In the genomic region with DNA sequence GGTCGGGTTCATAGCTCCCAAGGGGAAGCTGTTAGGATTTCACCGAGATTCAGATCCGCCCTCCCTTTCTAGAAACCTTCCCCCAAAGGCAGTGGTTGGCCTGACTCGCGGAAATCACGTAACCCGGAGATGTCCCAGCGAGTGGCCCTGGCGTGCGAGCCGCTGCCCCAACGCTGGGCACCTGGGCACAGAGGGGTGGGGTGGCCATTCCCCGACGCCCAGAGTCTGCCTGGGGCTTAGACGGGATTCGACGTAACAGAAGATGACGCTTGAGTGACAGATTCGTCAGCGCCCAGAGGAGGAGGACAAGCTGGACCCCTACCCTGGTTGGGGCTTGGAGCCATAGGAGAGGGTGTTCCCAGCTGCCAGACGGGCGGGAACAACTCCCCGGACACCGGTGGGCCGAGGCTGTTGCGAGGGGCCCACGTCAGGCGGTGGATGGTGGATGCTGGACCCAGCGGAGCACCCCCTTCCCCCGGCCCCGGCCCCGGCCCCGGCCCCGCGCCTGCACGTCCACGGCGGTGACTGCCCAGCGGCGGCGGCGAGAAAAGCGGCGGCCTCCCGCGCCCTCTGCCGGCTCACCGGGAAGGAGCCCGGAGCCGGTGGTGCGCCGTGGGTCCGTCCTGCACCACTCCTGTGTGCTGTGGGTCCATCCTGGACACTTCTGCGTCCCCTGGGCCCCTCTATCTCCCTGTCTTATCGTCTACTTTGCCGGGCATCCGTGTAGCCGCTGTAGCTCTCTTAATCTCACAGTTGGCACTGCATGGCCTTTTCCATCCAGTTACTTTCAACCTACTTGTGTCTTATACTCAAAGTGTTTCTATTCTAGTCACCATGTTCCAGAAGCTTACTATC, we compare ENCODE assay signal across 8 cellular contexts. TPM values are rescaled to one million over a fixed set of nuclear protein-coding genes. Genes with fewer than 3 reads are reported as not detected.
DNase-seq lines count a peak whose midpoint lies in the region; ATAC-seq, FAIRE-seq and TF ChIP-seq lines count a peak whose summit lies in the region.

No MANE protein-coding gene starts in this region.

- ATAC-seq in upper lobe of right lung = peak; percentile 70

- no peaks in the 10 kb centered on the region for H3K27me3 ChIP-seq in keratinocyte (ENCODE audit: control insufficient read depth, extremely low read depth, insufficient read depth, low read length)
- H3K27me3 ChIP-seq in upper lobe of right lung = peaks cover 27% of the 10 kb centered on the region

- in situ Hi-C loops in astrocyte of the cerebellum (cut with HindIII; ENCODE audit: low sequenced_read_pairs) = no loop called here

- no peaks in the 10 kb centered on the region for H3K9me1 ChIP-seq in keratinocyte (ENCODE audit: control insufficient read depth, extremely low read depth, insufficient read depth, low read length)

- H3K4me3 ChIP-seq in astrocyte of the cerebellum (ENCODE audit: low read depth, low read length) (no peak overlapping the region), keratinocyte (ENCODE audit: control insufficient read depth in 2 of 3, extremely low read depth in 1 of 3, insufficient read depth in 2 of 3, low read depth in 1 of 3, low read length in 3 of 3) (no peak overlapping the region), upper lobe of right lung (no peak overlapping the region)

- no peak overlapping the region for H3K9ac ChIP-seq in keratinocyte (ENCODE audit: control insufficient read depth, extremely low read depth, insufficient read depth, low read length)

- H3K9me3 ChIP-seq in keratinocyte (ENCODE audit: control insufficient read depth, low read depth, low read length) (peaks cover 11% of the 10 kb centered on the region), upper lobe of right lung (no peaks in the 10 kb centered on the region)

- H3K4me1 ChIP-seq in keratinocyte (ENCODE audit: control insufficient read depth, extremely low read depth, insufficient read depth, low read length) (no peaks in the 10 kb centered on the region), upper lobe of right lung (no peaks in the 10 kb centered on the region)

- H2AFZ ChIP-seq in keratinocyte (ENCODE audit: control insufficient read depth, low read length) = no peak overlapping the region

- DNase-seq in activated naive CD4-positive, alpha-beta T cell treated with anti-CD3 and anti-CD28 coated beads, Interleukin-2, amount 50 U/mL, for 16 hours = peak; percentile 12
- DNase-seq in activated naive CD4-positive, alpha-beta T cell treated with Interleukin-2 at 50 U/mL for 16 hours = no peak
- DNase-seq in astrocyte of the cerebellum (ENCODE audit: low read depth) (no peak), keratinocyte (ENCODE audit: low read depth, low spot score) (no peak), upper lobe of right lung (peak; percentile 73), NCI-H1105 (lab: John Stamatoyannopoulos, UW) (no peak), NCI-H1694 treated with DMSO at 0.1 percent for 48 hours (lab: John Stamatoyannopoulos, UW) (no peak)
- no peak for DNase-seq in activated effector memory CD4-positive, alpha-beta T cell treated with Interleukin-2 at 50 U/mL for 16 hours

- dilution Hi-C loops in keratinocyte (cut with MboI; ENCODE audit: extremely low pct_ligation_motif_present, low sequenced_read_pairs) = no loop called here

- no peaks in the 10 kb centered on the region for H3K36me3 ChIP-seq in keratinocyte (ENCODE audit: control insufficient read depth in 2 of 2, extremely low read depth in 1 of 2, insufficient read depth in 2 of 2, low read length in 2 of 2)
- no peaks in the 10 kb centered on the region for H3K36me3 ChIP-seq in upper lobe of right lung

- no peaks in the 10 kb centered on the region for H4K20me1 ChIP-seq in keratinocyte (ENCODE audit: control insufficient read depth, extremely low read depth, insufficient read depth, low read length)

- FAIRE-seq in keratinocyte (lab: Jason Lieb, UNC) = no peak

- H3K4me2 ChIP-seq in keratinocyte (ENCODE audit: control insufficient read depth, extremely low read depth, insufficient read depth, low read depth, low read length) = no peak overlapping the region

- H3K27ac ChIP-seq in keratinocyte (ENCODE audit: control insufficient read depth, insufficient read depth, low read length) (no peak overlapping the region), upper lobe of right lung (no peak overlapping the region)

- H3K79me2 ChIP-seq in keratinocyte (ENCODE audit: control insufficient read depth, insufficient read depth, low read length) = no peaks in the 10 kb centered on the region

- TF ChIP-seq CTCF in astrocyte of the cerebellum (IDR thresholded peaks at IDR 0.05; ENCODE audit: low read depth, low read length, missing control alignments) = peak; percentile 28
- TF ChIP-seq CTCF in keratinocyte (optimal IDR thresholded peaks at IDR 0.05 in 1 of 3, IDR thresholded peaks at IDR 0.05 in 1 of 3, conservative IDR thresholded peaks at IDR 0.05 in 1 of 3; ENCODE audit: extremely low read depth in 1 of 3, insufficient read depth in 2 of 3, low read length in 3 of 3) = peak in 2 of 3 experiments; percentile 45 to 49
- TF ChIP-seq CTCF in upper lobe of right lung (IDR thresholded peaks at IDR 0.05) = peak; percentile 46

- intact Hi-C loops in upper lobe of right lung (cut with DNase I) = no loop called here

RNA-seq across cellular contexts. Expression of a gene that starts 35.4 kb away (rescaled TPM):
- 0.02 to 0.32 TPM (median 0.20 TPM) in 3 replicates for polyA plus RNA-seq in keratinocyte
- polyA plus RNA-seq in keratinocyte (2011; ENCODE audit: low read depth) = not detected
- polyA plus RNA-seq in keratinocyte (2011; cell fraction: cytosol; rRNA removed) = 0.27 TPM in 1 of 2 replicates, not detected in the other
- polyA plus RNA-seq in keratinocyte (2011; cell fraction: nucleus; rRNA removed) = 0.03 and 0.59 TPM in 2 replicates
- 0.05 TPM in 1 of 2 replicates, not detected in the other for polyA plus RNA-seq in keratinocyte (2012; ENCODE audit: low replicate concordance)
- polyA minus RNA-seq in keratinocyte = 0.99 TPM in 1 of 3 replicates, not detected in the others
- polyA minus RNA-seq in keratinocyte (2011; cell fraction: cytosol; rRNA and poly(A)+ RNA removed) = not detected
- polyA minus RNA-seq in keratinocyte (2011; cell fraction: nucleus; rRNA and poly(A)+ RNA removed) = 0.78 and 2.6 TPM in 2 replicates
- 14.3 TPM for total RNA-seq in upper lobe of right lung

RNA-seq across cellular contexts. Expression of a gene that starts 36.9 kb away (rescaled TPM):
- polyA plus RNA-seq in keratinocyte = not detected in 3 replicates
- polyA plus RNA-seq in keratinocyte (2011; ENCODE audit: low read depth) = not detected
- not detected in 2 replicates for polyA plus RNA-seq in keratinocyte (2011; cell fraction: cytosol; rRNA removed)
- not detected in 2 replicates for polyA plus RNA-seq in keratinocyte (2011; cell fraction: nucleus; rRNA removed)
- not detected in 2 replicates for polyA plus RNA-seq in keratinocyte (2012; ENCODE audit: low replicate concordance)
- polyA minus RNA-seq in keratinocyte = not detected in 3 replicates
- polyA minus RNA-seq in keratinocyte (2011; cell fraction: cytosol; rRNA and poly(A)+ RNA removed) = not detected
- not detected in 2 replicates for polyA minus RNA-seq in keratinocyte (2011; cell fraction: nucleus; rRNA and poly(A)+ RNA removed)
- not detected for total RNA-seq in upper lobe of right lung

Comparison
In these comparisons a context has a peak if more than half of its experiments do, and no peak if none do; other contexts are left out.
1. DNase-seq: peak in activated naive CD4-positive, alpha-beta T cell treated with anti-CD3 and anti-CD28 coated beads, Interleukin-2, amount 50 U/mL, for 16 hours (single experiment) and upper lobe of right lung (single experiment); none in activated naive CD4-positive, alpha-beta T cell treated with Interleukin-2 at 50 U/mL for 16 hours (single experiment), astrocyte of the cerebellum (single experiment), keratinocyte (single experiment), activated effector memory CD4-positive, alpha-beta T cell treated with Interleukin-2 at 50 U/mL for 16 hours (single experiment), NCI-H1105 (single experiment) and NCI-H1694 treated with DMSO at 0.1 percent for 48 hours (single experiment).
2. Peak in every context shown above with its lines, with median percentiles within 50 percentile points of each other: CTCF ChIP-seq.